ENCODE assay signal across 12 cellular contexts in the genomic region with DNA sequence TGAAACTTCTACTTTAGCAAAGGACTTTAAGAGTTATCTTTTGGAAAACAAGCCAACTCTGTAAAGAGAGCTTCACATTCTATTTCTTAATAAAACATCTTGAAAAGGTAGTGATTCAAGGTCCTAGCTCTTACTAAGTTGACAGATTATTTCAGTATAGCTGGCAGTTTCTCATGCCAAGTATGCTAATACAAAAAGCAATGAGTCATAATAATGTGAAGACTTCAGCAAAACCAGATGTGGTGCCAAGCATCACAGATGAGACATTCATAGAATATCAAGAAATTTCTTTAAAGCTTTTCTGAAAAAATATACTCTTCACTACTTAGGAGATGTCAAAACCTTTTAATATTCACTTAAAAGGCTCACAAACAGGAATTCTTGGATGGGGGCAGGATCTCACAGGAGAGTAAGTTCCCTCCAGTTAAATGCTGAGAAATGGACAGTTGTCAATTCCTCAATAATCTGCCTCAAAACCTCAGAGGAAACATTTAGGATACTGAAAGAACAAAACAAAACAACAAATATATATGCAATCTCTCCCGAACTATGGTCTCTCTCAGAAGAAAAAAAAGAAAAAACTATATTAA. TPM values are rescaled to one million over a fixed set of nuclear protein-coding genes. Genes with fewer than 3 reads are reported as not detected.
A peak's percentile ranks its signal among the peaks of the same experiment; 100 is the strongest.
DNase-seq lines count a peak whose midpoint lies in the region; ATAC-seq, FAIRE-seq and TF ChIP-seq lines count a peak whose summit lies in the region.
"Had no signal": no experiment of that assay in that cellular context is flagged by ENCODE, and none has a peak within 500 bp of the region (broad histone marks: within the 10 kb centered on the region; RNA-seq: fewer than 3 reads in every experiment).

No MANE protein-coding gene starts in this region.

- CTCF ChIA-PET in IMR-90 (lab: Yijun Ruan, JAX) = interaction anchor here (0.6 to 0.7 kb wide), 2 partner anchors 26 to 898 kb away, joined by 3 read pairs; no protein-coding TSS in a partner anchor

- H4K8ac ChIP-seq in IMR-90 (ENCODE audit: low read depth in 2 of 2, low read length in 2 of 2) = no peak overlapping the region; a peak in 1 of 4 replicates

- no peak overlapping the region for H2BK15ac ChIP-seq in IMR-90 (ENCODE audit: low read depth, low read length)

- H3K27me3 ChIP-seq in IMR-90 (ENCODE audit: control insufficient read depth, insufficient read depth, low read length) = no peaks in the 10 kb centered on the region
- no peaks in the 10 kb centered on the region for H3K27me3 ChIP-seq in bronchial epithelial cell (ENCODE audit: control insufficient read depth, insufficient read depth, low read length)

- no peak overlapping the region for H2BK120ac ChIP-seq in IMR-90 (ENCODE audit: low read depth, low read length)

- dilution Hi-C loops in IMR-90 (cut with HindIII; ENCODE audit: low sequenced_read_pairs, unreplicated experiment) = no loop called here

- DNase-seq in AG08396 (ENCODE audit: low spot score) (peak; percentile 75), IMR-90 (peak; percentile 94), bronchial epithelial cell (ENCODE audit: low read depth) (peak; percentile 90), kidney tubule cell (ENCODE audit: low spot score) (peak; percentile 73), NCI-H510A treated with DMSO at 0.1 percent for 48 hours (lab: John Stamatoyannopoulos, UW) (no peak), mucosa of gallbladder (ENCODE audit: low spot score) (no peak)
- DNase-seq: CD8-positive, alpha-beta T cell; Karpas-422; NCI-H526; T-helper 1 cell had no signal

- peak overlapping the region; percentile 63 for H2BK5ac ChIP-seq in IMR-90 (ENCODE audit: low read depth, low read length, poor library complexity, severe bottlenecking)

- H3K56ac ChIP-seq in IMR-90 (ENCODE audit: extremely low read depth, insufficient read depth, low read length) = no peak overlapping the region

- H2AFZ ChIP-seq in IMR-90 (replicated peaks; ENCODE audit: low read length, poor library complexity) = no peak overlapping the region

- no peak overlapping the region for H3K9ac ChIP-seq in IMR-90 (ENCODE audit: low read depth, low read length)

- H3K4me1 ChIP-seq in IMR-90 (ENCODE audit: control insufficient read depth, insufficient read depth, low read length) = peaks cover 3% of the 10 kb centered on the region; the same call in 1 of the 2 replicates

- in situ Hi-C loops in IMR-90 (cut with MboI; ENCODE audit: low sequenced_read_pairs) = no loop called here

- no peak overlapping the region for H2AK9ac ChIP-seq in IMR-90 (replicated peaks; ENCODE audit: low read depth, low read length, poor library complexity)

- no peak overlapping the region for H3K4me3 ChIP-seq in IMR-90 (ENCODE audit: insufficient read depth, low read depth, low read length)
- no peak overlapping the region for H3K4me3 ChIP-seq in bronchial epithelial cell (ENCODE audit: low read depth, low read length)

- peaks cover 16 to 18% of the 10 kb centered on the region in 2 experiments for H3K79me1 ChIP-seq in IMR-90 (ENCODE audit: low read depth in 1 of 2, low read length in 2 of 2)

- no CpG with 5 or more reads among the region's 1 CpG for WGBS in IMR-90 (ENCODE audit: extremely low coverage in 2 of 2, insufficient read length in 1 of 2), 2 experiments

- 0 out of 2 replicates have a peak, but pooled peaks cover 4% of the 10 kb centered on the region for H3K9me1 ChIP-seq in IMR-90 (ENCODE audit: insufficient read depth, low read length)

- no peak overlapping the region; the same call in 1 of the 2 replicates for H3K18ac ChIP-seq in IMR-90 (ENCODE audit: low read depth, low read length)

- peak; percentile 79 for ATAC-seq in IMR-90 (ENCODE audit: low read depth)
- ATAC-seq in HG03571 (IDR thresholded peaks at IDR 0.05; ENCODE audit: unreplicated experiment) = no peak
- ATAC-seq in HG03280 (IDR thresholded peaks at IDR 0.05; ENCODE audit: unreplicated experiment) = no peak
- ATAC-seq: CD8-positive, alpha-beta T cell had no signal

- H3K4ac ChIP-seq in IMR-90 (ENCODE audit: low read depth, low read length) = no peak overlapping the region

- intact Hi-C loops in IMR-90 (cut with micrococcal nuclease) = no loop called here

- H3K36me3 ChIP-seq in IMR-90 (ENCODE audit: control insufficient read depth, insufficient read depth, low read length) (0 out of 2 replicates have a peak, but pooled peaks cover 7% of the 10 kb centered on the region), bronchial epithelial cell (ENCODE audit: control insufficient read depth, insufficient read depth, low read length) (peaks cover 2% of the 10 kb centered on the region)

- no peak for TF ChIP-seq POLR2A in IMR-90 (IDR thresholded peaks at IDR 0.05; ENCODE audit: low read depth, low read length)

- no peak overlapping the region for H2BK20ac ChIP-seq in IMR-90 (ENCODE audit: low read depth, low read length)

- H4K20me1 ChIP-seq in IMR-90 (ENCODE audit: insufficient read depth, low read length) = peaks cover 11% of the 10 kb centered on the region; the same call in 1 of the 2 replicates

- H3K27ac ChIP-seq in IMR-90 (ENCODE audit: insufficient read depth, low read length) = no peak overlapping the region

- POLR2A ChIA-PET in IMR-90 (lab: Charles Lee; ENCODE audit: unreplicated experiment) = no interaction called here

- no peak overlapping the region for H4K5ac ChIP-seq in IMR-90 (ENCODE audit: low read depth, low read length)

- H3K4me2 ChIP-seq in IMR-90 (ENCODE audit: low read depth, low read length) = peak overlapping the region; percentile 54; the same call in 1 of the 2 replicates

- TF ChIP-seq CTCF in IMR-90 (conservative IDR thresholded peaks at IDR 0.05; ENCODE audit: low read depth, low read length) (no peak), bronchial epithelial cell (IDR thresholded peaks at IDR 0.05; ENCODE audit: insufficient read depth, low read length, severe bottlenecking) (no peak)

- H3K9me3 ChIP-seq in IMR-90 (ENCODE audit: control insufficient read depth, insufficient read depth, low read length) = peaks cover 10% of the 10 kb centered on the region; the same call in 1 of the 2 replicates

- no peak overlapping the region for H2AK5ac ChIP-seq in IMR-90 (ENCODE audit: low read depth, low read length)

- no TSS peak for BruUV-seq in IMR-90 (replicated peaks; lab: Mats Ljungman, UMichigan)

- no peak for TF ChIP-seq RAD21 in IMR-90 (IDR thresholded peaks at IDR 0.05; ENCODE audit: low read length)

- no peak for FAIRE-seq in bronchial epithelial cell (lab: Jason Lieb, UNC)

- no peak overlapping the region for H4K91ac ChIP-seq in IMR-90 (ENCODE audit: insufficient read depth, low read depth, low read length)

- H3K23ac ChIP-seq in IMR-90 (ENCODE audit: low read depth, low read length) = no peak overlapping the region

- no peak overlapping the region for H3K14ac ChIP-seq in IMR-90 (replicated peaks; ENCODE audit: low read depth, low read length)

TF ChIP-seq in IMR-90, 13 proteins besides CTCF, POLR2A, EP300 and RAD21:
- TF ChIP-seq MXI1 (IDR thresholded peaks at IDR 0.05; ENCODE audit: borderline replicate concordance, low read depth, low read length) = no peak
- peak; percentile 87 for TF ChIP-seq MAFK (IDR thresholded peaks at IDR 0.05; ENCODE audit: low read depth, low read length)
- peak; percentile 6; the same call in 1 of the 2 replicates for TF ChIP-seq BHLHE40 (IDR thresholded peaks at IDR 0.05; ENCODE audit: low read depth, low read length)
- TF ChIP-seq, protein P1, sequence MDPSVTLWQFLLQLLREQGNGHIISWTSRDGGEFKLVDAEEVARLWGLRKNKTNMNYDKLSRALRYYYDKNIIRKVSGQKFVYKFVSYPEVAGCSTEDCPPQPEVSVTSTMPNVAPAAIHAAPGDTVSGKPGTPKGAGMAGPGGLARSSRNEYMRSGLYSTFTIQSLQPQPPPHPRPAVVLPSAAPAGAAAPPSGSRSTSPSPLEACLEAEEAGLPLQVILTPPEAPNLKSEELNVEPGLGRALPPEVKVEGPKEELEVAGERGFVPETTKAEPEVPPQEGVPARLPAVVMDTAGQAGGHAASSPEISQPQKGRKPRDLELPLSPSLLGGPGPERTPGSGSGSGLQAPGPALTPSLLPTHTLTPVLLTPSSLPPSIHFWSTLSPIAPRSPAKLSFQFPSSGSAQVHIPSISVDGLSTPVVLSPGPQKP (IDR thresholded peaks at IDR 0.05; ENCODE audit: borderline replicate concordance, low read depth, low read length) = no peak
- TF ChIP-seq FOS (IDR thresholded peaks at IDR 0.05; ENCODE audit: low read depth, low read length) = peak; percentile 82

RNA-seq across cellular contexts. Expression of a gene that starts 45.6 kb away (rescaled TPM):
- total RNA-seq in IMR-90 (2012; rRNA removed) = 196 and 275 TPM in 2 replicates
- polyA plus RNA-seq in IMR-90 (2012; rRNA removed) = 119 and 121 TPM in 2 replicates
- polyA plus RNA-seq in IMR-90 (2012; cell fraction: cytosol; rRNA removed) = 38.1 and 38.8 TPM in 2 replicates
- 32.4 and 131 TPM in 2 replicates for polyA plus RNA-seq in IMR-90 (2012; cell fraction: nucleus; rRNA removed; ENCODE audit: low replicate concordance)
- total RNA-seq in bronchial epithelial cell = 80.1 and 96.1 TPM in 2 replicates
- 23.2 TPM for total RNA-seq in mucosa of gallbladder

Comparison
In these comparisons a context has a peak if more than half of its experiments do, and no peak if none do; other contexts are left out.
1. DNase-seq: peak in AG08396 (single experiment), IMR-90 (single experiment), bronchial epithelial cell (single experiment) and kidney tubule cell (single experiment); none in NCI-H510A treated with DMSO at 0.1 percent for 48 hours (single experiment) and mucosa of gallbladder (single experiment).